In genomic region chr16:84175351-84176081, GRCh38 we compare ENCODE assay signal across 8 cellular contexts. TPM values are rescaled to one million over a fixed set of nuclear protein-coding genes. Genes with fewer than 3 reads are reported as not detected.
A peak's percentile ranks its signal among the peaks of the same experiment; 100 is the strongest.
DNase-seq lines count a peak whose midpoint lies in the region; ATAC-seq, FAIRE-seq and TF ChIP-seq lines count a peak whose summit lies in the region.

No MANE protein-coding gene starts in this region.

- peak; percentile 69 to 81 for ATAC-seq in A549
- ATAC-seq in GM18868 (IDR thresholded peaks at IDR 0.05; ENCODE audit: unreplicated experiment) = peak; percentile 92
- ATAC-seq in HG03135 (IDR thresholded peaks at IDR 0.05; ENCODE audit: unreplicated experiment) = peak; percentile 84
- ATAC-seq in GM18505 (IDR thresholded peaks at IDR 0.05; ENCODE audit: unreplicated experiment) = no peak

- no peak for FAIRE-seq in A549 (lab: Jason Lieb, UNC)

- H3K4me1 Mint-ChIP-seq in neural progenitor cell = peaks cover 5% of the 10 kb centered on the region

- H3K27ac ChIP-seq in A549 (peak overlapping the region in 1 of 2 experiments; percentile 72; a peak in 2 of 6 replicates), esophagus squamous epithelium (peak overlapping the region in 2 of 4 donors; percentile 14 to 85), neural progenitor cell (no peak overlapping the region)

- no peak overlapping the region for H3K9ac ChIP-seq in neural progenitor cell

- peak overlapping the region; percentile 74 for H3K27ac Mint-ChIP-seq in neural progenitor cell

- peak overlapping the region; percentile 11 for H3K4me3 Mint-ChIP-seq in neural progenitor cell

- peak; percentile 53 to 59 for TF ChIP-seq RAD21 in A549 (conservative IDR thresholded peaks at IDR 0.05 in 1 of 2, IDR thresholded peaks at IDR 0.05 in 1 of 2)

- peak; percentile 40; the same call in 2 of the 3 replicates for TF ChIP-seq CTCF in A549 (IDR thresholded peaks at IDR 0.05)
- peak; percentile 36 to 90 (median 74) for TF ChIP-seq CTCF in esophagus squamous epithelium (IDR thresholded peaks at IDR 0.05)
- TF ChIP-seq CTCF in neural progenitor cell (IDR thresholded peaks at IDR 0.05) = peak; percentile 73

- intact Hi-C loops in esophagus squamous epithelium (cut with DNase I) = no loop called here

- CTCF ChIA-PET in A549 (lab: Yijun Ruan, JAX) = interaction anchor here (0.6 to 8.4 kb wide), 21 partner anchors 8 to 307 kb away, joined by 3 to 63 read pairs (median 4); partner anchors contain the start of genes MBTPS1 and TAF1C

- H3K27me3 ChIP-seq in esophagus squamous epithelium = no peaks in the 10 kb centered on the region
- no peaks in the 10 kb centered on the region for H3K27me3 ChIP-seq in neural progenitor cell

- H3K9me3 Mint-ChIP-seq in neural progenitor cell = no peaks in the 10 kb centered on the region

- DNase-seq in A549 (ENCODE audit: low read depth in 1 of 2, low spot score in 1 of 2) (peak in 1 of 2 experiments; percentile 55), NCI-H82 treated with DMSO at 0.1 percent for 48 hours (lab: John Stamatoyannopoulos, UW; ENCODE audit: unreplicated experiment) (peak; percentile 57), esophagus squamous epithelium (lab: John Stamatoyannopoulos, UW) (no peak), neural progenitor cell (ENCODE audit: low spot score) (peak; percentile 79)
- peak; percentile 79 for DNase-seq in activated CD8-positive, alpha-beta memory T cell treated with anti-CD3 and anti-CD28 coated beads, Interleukin-2, amount 50 U/mL, for 48 hours

- H3F3A ChIP-seq in neural progenitor cell (ENCODE audit: low read depth) = no peaks in the 10 kb centered on the region

- no peak for TF ChIP-seq POLR2A in A549 (IDR thresholded peaks at IDR 0.05; ENCODE audit: low read length)
- TF ChIP-seq POLR2A in esophagus squamous epithelium (IDR thresholded peaks at IDR 0.05) = no peak
- TF ChIP-seq POLR2A in GM18505 (IDR thresholded peaks at IDR 0.05; ENCODE audit: borderline replicate concordance, extremely low read depth, insufficient read depth, insufficient read length) = no peak

- TF ChIP-seq EP300 in A549 (IDR thresholded peaks at IDR 0.05) = no peak

- H3K4me2 ChIP-seq in A549 = peak overlapping the region; percentile 14; the same call in 1 of the 3 replicates
- H3K4me2 ChIP-seq in neural progenitor cell = no peak overlapping the region

- H3K4me3 ChIP-seq in A549 (no peak overlapping the region), esophagus squamous epithelium (no peak overlapping the region), neural progenitor cell (no peak overlapping the region)

- POLR2A ChIA-PET in A549 (lab: Yijun Ruan, JAX) = interaction anchor here (0.8 kb wide), 1 partner anchor 59 kb away, joined by 3 read pairs; the partner anchor contains the start of gene MBTPS1

- H4K20me1 ChIP-seq in neural progenitor cell (ENCODE audit: low read depth) = no peaks in the 10 kb centered on the region

- no peaks in the 10 kb centered on the region for H3K9me3 ChIP-seq in A549
- H3K9me3 ChIP-seq in esophagus squamous epithelium = no peaks in the 10 kb centered on the region
- no peaks in the 10 kb centered on the region for H3K9me3 ChIP-seq in neural progenitor cell (ENCODE audit: low read depth)

- peaks cover 29% of the 10 kb centered on the region for H3K4me1 ChIP-seq in A549
- H3K4me1 ChIP-seq in esophagus squamous epithelium = peaks cover 20 to 45% (median 28%) of the 10 kb centered on the region in 3 donors
- no peaks in the 10 kb centered on the region for H3K4me1 ChIP-seq in neural progenitor cell

- H3K36me3 Mint-ChIP-seq in neural progenitor cell = no peaks in the 10 kb centered on the region

- no peaks in the 10 kb centered on the region for H3K79me2 ChIP-seq in neural progenitor cell (ENCODE audit: low read depth)

- H3K36me3 ChIP-seq in esophagus squamous epithelium (peaks cover 11 to 27% (median 11%) of the 10 kb centered on the region in 3 donors), neural progenitor cell (no peaks in the 10 kb centered on the region)

- no peak overlapping the region for H2AFZ ChIP-seq in neural progenitor cell (replicated peaks)

- 53% methylated on average over 10 of the region's 10 CpGs for WGBS in A549 (ENCODE audit: missing lambda C conversion rate)
- WGBS in esophagus squamous epithelium, 2 donors = 29 to 41% methylated on average over 7 to 10 of the region's 10 CpGs

- peaks cover 10% of the 10 kb centered on the region for H3K27me3 Mint-ChIP-seq in neural progenitor cell (ENCODE audit: insufficient read depth, low read depth)

TF ChIP-seq in A549, 52 proteins besides CTCF, POLR2A, EP300 and RAD21:
- TF ChIP-seq BHLHE40 (IDR thresholded peaks at IDR 0.05; ENCODE audit: low read depth, low read length) (peak; percentile 68), HES2 (IDR thresholded peaks at IDR 0.05) (no peak), SMC3 (IDR thresholded peaks at IDR 0.05) (0 out of 3 replicates have a peak, but pooled peaks have one; percentile 8), KDM1A (IDR thresholded peaks at IDR 0.05; ENCODE audit: low read depth) (no peak)
TF ChIP-seq in A549: peak in this region for 2.

RNA-seq across cellular contexts. Expression of gene TAF1C, which starts 11.3 kb away (rescaled TPM):
- 13.2 and 17.8 TPM in 2 replicates for polyA plus RNA-seq in A549 (2011; rRNA removed)
- polyA plus RNA-seq in A549 (2012; cell fraction: cytosol; rRNA removed) = 27.9 and 34.7 TPM in 2 replicates
- polyA plus RNA-seq in A549 (2012; cell fraction: nucleus; rRNA removed) = 325 and 360 TPM in 2 replicates
- 32.8 to 41.2 TPM (median 38.6 TPM) in 3 replicates for polyA plus RNA-seq in A549 (2017; fragmentation: RNase III; extraction: RNeasy Plus Mini Kit Qiagen cat#74134 plus additional on column Dnase treatment)
- polyA minus RNA-seq in A549 (2011; rRNA and poly(A)+ RNA removed) = 24.7 and 27.5 TPM in 2 replicates
- 10 to 100 TPM; 23.9 to 43.7 (median 32.1) TPM for total RNA-seq in esophagus squamous epithelium
- total RNA-seq in neural progenitor cell (ENCODE audit: low replicate concordance) = 23.3 and 70.3 TPM in 2 replicates

RNA-seq across cellular contexts. Expression of gene ADAD2, which starts 15.4 kb away (rescaled TPM):
- not detected in 2 replicates for polyA plus RNA-seq in A549 (2011; rRNA removed)
- polyA plus RNA-seq in A549 (2012; cell fraction: cytosol; rRNA removed) = not detected in 2 replicates
- 0.02 TPM in 1 of 2 replicates, not detected in the other for polyA plus RNA-seq in A549 (2012; cell fraction: nucleus; rRNA removed)
- not detected in 3 replicates for polyA plus RNA-seq in A549 (2017; fragmentation: RNase III; extraction: RNeasy Plus Mini Kit Qiagen cat#74134 plus additional on column Dnase treatment)
- not detected in 2 replicates for polyA minus RNA-seq in A549 (2011; rRNA and poly(A)+ RNA removed)
- 1 to 10 TPM in 3 of 4 donors, not detected in 1; 1.1 to 4.2 (median 1.9) TPM for total RNA-seq in esophagus squamous epithelium
- not detected in 2 replicates for total RNA-seq in neural progenitor cell (ENCODE audit: low replicate concordance)

RNA-seq across cellular contexts. Expression of gene DNAAF1, which starts 30.4 kb away (rescaled TPM):
- polyA plus RNA-seq in A549 (2011; rRNA removed) = 0.07 and 0.13 TPM in 2 replicates
- polyA plus RNA-seq in A549 (2012; cell fraction: cytosol; rRNA removed) = 0.04 and 0.10 TPM in 2 replicates
- polyA plus RNA-seq in A549 (2012; cell fraction: nucleus; rRNA removed) = 0.23 and 0.54 TPM in 2 replicates
- 0.14 to 0.31 TPM (median 0.21 TPM) in 3 replicates for polyA plus RNA-seq in A549 (2017; fragmentation: RNase III; extraction: RNeasy Plus Mini Kit Qiagen cat#74134 plus additional on column Dnase treatment)
- polyA minus RNA-seq in A549 (2011; rRNA and poly(A)+ RNA removed) = not detected in 2 replicates
- under 1 TPM in 1 of 4 donors, not detected in 3; under 0.01 TPM for total RNA-seq in esophagus squamous epithelium
- 0.11 and 0.12 TPM in 2 replicates for total RNA-seq in neural progenitor cell (ENCODE audit: low replicate concordance)

RNA-seq across cellular contexts. Expression of gene HSDL1, which starts 30.5 kb away (rescaled TPM):
- polyA plus RNA-seq in A549 (2011; rRNA removed) (24.9 and 25.6 TPM in 2 replicates), A549 (2017; fragmentation: RNase III; extraction: RNeasy Plus Mini Kit Qiagen cat#74134 plus additional on column Dnase treatment) (14.7 to 18.3 TPM (median 17.9 TPM) in 3 replicates)
- polyA plus RNA-seq in A549 (2012; cell fraction: cytosol; rRNA removed) = 7.5 and 9.0 TPM in 2 replicates
- 5.7 and 9.4 TPM in 2 replicates for polyA plus RNA-seq in A549 (2012; cell fraction: nucleus; rRNA removed)
- 9.7 and 11.3 TPM in 2 replicates for polyA minus RNA-seq in A549 (2011; rRNA and poly(A)+ RNA removed)
- total RNA-seq in esophagus squamous epithelium (1 to 10 TPM; 5.0 to 9.7 (median 8.6) TPM), neural progenitor cell (ENCODE audit: low replicate concordance) (71.8 and 101 TPM in 2 replicates)

RNA-seq across cellular contexts. Expression of gene MBTPS1, which starts 58.8 kb away (rescaled TPM):
- 76.7 and 88.4 TPM in 2 replicates for polyA plus RNA-seq in A549 (2011; rRNA removed)
- 36.8 and 43.1 TPM in 2 replicates for polyA plus RNA-seq in A549 (2012; cell fraction: cytosol; rRNA removed)
- 65.8 and 79.2 TPM in 2 replicates for polyA plus RNA-seq in A549 (2012; cell fraction: nucleus; rRNA removed)
- 47.5 to 52.8 TPM (median 50.3 TPM) in 3 replicates for polyA plus RNA-seq in A549 (2017; fragmentation: RNase III; extraction: RNeasy Plus Mini Kit Qiagen cat#74134 plus additional on column Dnase treatment)
- polyA minus RNA-seq in A549 (2011; rRNA and poly(A)+ RNA removed) = 105 and 108 TPM in 2 replicates
- 10 to 100 TPM; 36.3 to 77.6 (median 53.0) TPM for total RNA-seq in esophagus squamous epithelium
- 52.3 and 54.4 TPM in 2 replicates for total RNA-seq in neural progenitor cell (ENCODE audit: low replicate concordance)
